In the genomic region with DNA sequence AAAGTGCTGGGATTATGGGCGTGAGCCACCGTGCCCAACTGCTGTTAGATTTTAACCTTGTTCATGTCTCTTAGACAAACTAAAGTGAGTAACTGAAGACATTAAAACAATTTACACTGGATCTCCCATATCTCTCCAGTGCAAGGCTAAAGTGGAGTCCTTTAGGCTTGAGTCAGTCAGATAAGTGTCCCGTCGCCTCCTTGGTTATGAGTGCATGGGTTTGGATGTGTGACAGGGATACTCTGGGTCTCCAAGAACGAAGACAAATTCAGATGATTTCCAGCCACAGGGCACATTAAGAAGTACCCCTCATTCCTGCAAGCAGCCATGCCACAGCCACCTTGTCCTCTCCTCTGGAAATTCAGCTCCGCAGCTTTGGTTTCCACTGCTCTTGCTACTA, we compare ENCODE assay signal across 26 cellular contexts.
DNase-seq lines count a peak whose midpoint lies in the region; ATAC-seq, FAIRE-seq and TF ChIP-seq lines count a peak whose summit lies in the region.
"Had no signal": no experiment of that assay in that cellular context is flagged by ENCODE, and none has a peak within 500 bp of the region (broad histone marks: within the 10 kb centered on the region; RNA-seq: fewer than 3 reads in every experiment).

No MANE protein-coding gene starts in this region.

- intact Hi-C loops in K562 (cut with micrococcal nuclease): loop anchor here (10.0 kb wide), 1 partner anchor 117 kb away; no protein-coding TSS in a partner anchor
- intact Hi-C loops in spleen (cut with DNase I; ENCODE audit: low total_unique reads): no loop called here

- H3K79me2 ChIP-seq in OCI-LY3 (ENCODE audit: low read length) (no peaks in the 10 kb centered on the region), K562 (ENCODE audit: control insufficient read depth, insufficient read depth, low read length) (no peaks in the 10 kb centered on the region), smooth muscle cell (ENCODE audit: low read depth) (no peaks in the 10 kb centered on the region)

- TF ChIP-seq CTCF in OCI-LY3 (IDR thresholded peaks at IDR 0.05; ENCODE audit: low read depth, low read length) (no peak), K562 (IDR thresholded peaks at IDR 0.05 in 2 of 3, conservative IDR thresholded peaks at IDR 0.05 in 1 of 3; ENCODE audit: insufficient read depth in 2 of 3, low read depth in 1 of 3, low read length in 3 of 3) (no peak), smooth muscle cell (IDR thresholded peaks at IDR 0.05; ENCODE audit: borderline replicate concordance, insufficient read depth, poor library complexity, severe bottlenecking) (no peak), spleen (IDR thresholded peaks at IDR 0.05 in 8 of 11, conservative IDR thresholded peaks at IDR 0.05 in 3 of 11) (no peak), tibial nerve (IDR thresholded peaks at IDR 0.05) (no peak)

- H3K4me3 ChIP-seq in BLaER1 treated with 17β-estradiol and CSF1 and Interleukin-3, amounts not matched to agents 10 nM and 100 nM: no peak overlapping the region; a peak in 1 of 20 replicates
- H3K4me3 ChIP-seq in OCI-LY3 (ENCODE audit: low read length) (peak overlapping the region; percentile 42), K562 (no peak overlapping the region), smooth muscle cell (no peak overlapping the region), spleen (no peak overlapping the region), tibial nerve (no peak overlapping the region)
- H3K4me3 ChIP-seq: gastroesophageal sphincter, SJCRH30, stomach had no signal

- TF ChIP-seq POLR2A in K562 (conservative IDR thresholded peaks at IDR 0.05) (no peak), spleen (IDR thresholded peaks at IDR 0.05) (no peak), tibial nerve (IDR thresholded peaks at IDR 0.05) (no peak)

- H3K9me3 ChIP-seq in BLaER1 treated with 17β-estradiol and CSF1 and Interleukin-3, amounts not matched to agents 10 nM and 100 nM (replicated peaks in 1 of 11): peaks cover 0 to 16% (median 7%) of the 10 kb centered on the region in 11 experiments; a peak in 8 of 22 replicates
- H3K9me3 ChIP-seq in OCI-LY3 (ENCODE audit: insufficient read depth, low read length) (no peaks in the 10 kb centered on the region), K562 (replicated peaks; ENCODE audit: control insufficient read depth, insufficient read depth, low read depth, low read length) (peaks cover 8% of the 10 kb centered on the region), smooth muscle cell (replicated peaks; ENCODE audit: low read depth) (no peaks in the 10 kb centered on the region), spleen (peaks cover 0 to 14% (median 9%) of the 10 kb centered on the region in 8 donors), tibial nerve (peaks cover 0 to 8% (median 0%) of the 10 kb centered on the region in 4 donors)
- H3K9me3 ChIP-seq: gastroesophageal sphincter, SJCRH30 had no signal

- peak; percentile 52 for ATAC-seq in K562
- ATAC-seq: activated CD4-positive, alpha-beta T cell treated with anti-CD3 and anti-CD28 coated beads for 36 hours; activated CD8-positive, alpha-beta T cell treated with anti-CD3 and anti-CD28 coated beads for 36 hours; gastroesophageal sphincter had no signal

- FAIRE-seq in K562 (lab: Jason Lieb, UNC): peak; percentile 71
- FAIRE-seq: endothelial cell of umbilical vein, GM19239 had no signal

- H4K20me1 ChIP-seq in BLaER1 treated with 17β-estradiol and CSF1 and Interleukin-3, amounts not matched to agents 10 nM and 100 nM: peaks cover 0 to 15% (median 0%) of the 10 kb centered on the region in 11 experiments; a peak in 4 of 22 replicates
- H4K20me1 ChIP-seq in OCI-LY3 (ENCODE audit: insufficient read depth, low read length) (no peaks in the 10 kb centered on the region), K562 (replicated peaks; ENCODE audit: control insufficient read depth, insufficient read depth, low read length) (no peaks in the 10 kb centered on the region), smooth muscle cell (ENCODE audit: low read depth) (no peaks in the 10 kb centered on the region)

- WGBS in K562 (ENCODE audit: insufficient coverage, low coverage, missing lambda C conversion rate): 21% methylated on average over 6 of the region's 6 CpGs
- WGBS in smooth muscle cell (ENCODE audit: low lambda C conversion rate): 41% methylated on average over 6 of the region's 6 CpGs
- WGBS in spleen, 5 donors: 53 to 95% (median 71%) methylated on average over 5 to 6 of the region's 6 CpGs
- WGBS in tibial nerve, 2 donors: 48 to 89% methylated on average over 6 of the region's 6 CpGs

- H3K27me3 ChIP-seq in BLaER1 treated with 17β-estradiol and CSF1 and Interleukin-3, amounts not matched to agents 10 nM and 100 nM: no peaks in the 10 kb centered on the region
- no peaks in the 10 kb centered on the region; the same call in 1 of the 2 replicates for H3K27me3 ChIP-seq in OCI-LY3 (ENCODE audit: low read depth, low read length)
- H3K27me3 ChIP-seq in K562 (ENCODE audit: control insufficient read depth in 2 of 2, insufficient read depth in 2 of 2, low read length in 2 of 2): no peaks in the 10 kb centered on the region
- H3K27me3 ChIP-seq in smooth muscle cell (ENCODE audit: low read depth): no peaks in the 10 kb centered on the region
- peaks cover 0 to 50% (median 0%) of the 10 kb centered on the region in 7 donors for H3K27me3 ChIP-seq in spleen (replicated peaks in 1 of 7)
- H3K27me3 ChIP-seq in tibial nerve: no peaks in the 10 kb centered on the region
- H3K27me3 ChIP-seq: brain microvascular endothelial cell, SJCRH30 had no signal

- no TSS peak for BruUV-seq in K562 (replicated peaks; lab: Mats Ljungman, UMichigan)

- no peak overlapping the region for H2AFZ ChIP-seq in OCI-LY3 (ENCODE audit: low read depth, low read length)
- peak overlapping the region; percentile 33; the same call in 1 of the 2 replicates for H2AFZ ChIP-seq in K562 (ENCODE audit: low read depth, low read length)
- no peak overlapping the region for H2AFZ ChIP-seq in smooth muscle cell (ENCODE audit: low read depth)

- peak overlapping the region in 4 of 11 experiments; percentile 29 to 68 (median 52); a peak in 5 of 22 replicates for H3K27ac ChIP-seq in BLaER1 treated with 17β-estradiol and CSF1 and Interleukin-3, amounts not matched to agents 10 nM and 100 nM
- H3K27ac ChIP-seq in OCI-LY3 (ENCODE audit: low read length) (no peak overlapping the region), K562 (ENCODE audit: extremely low read depth, low read depth, low read length) (no peak overlapping the region), smooth muscle cell (ENCODE audit: low read depth) (peak overlapping the region; percentile 95), spleen (no peak overlapping the region), tibial nerve (no peak overlapping the region)
- H3K27ac ChIP-seq: brain microvascular endothelial cell, gastroesophageal sphincter, KMS-11, SJCRH30, stomach had no signal

- H3K9ac ChIP-seq in BLaER1 treated with 17β-estradiol and CSF1 and Interleukin-3, amounts not matched to agents 10 nM and 100 nM: peak overlapping the region in 1 of 11 experiments; percentile 55; a peak in 2 of 22 replicates
- H3K9ac ChIP-seq in OCI-LY3 (ENCODE audit: low read length) (no peak overlapping the region), K562 (ENCODE audit: insufficient read depth in 1 of 2, low read depth in 2 of 2, low read length in 2 of 2) (peak overlapping the region in 1 of 2 experiments; percentile 33; a peak in 1 of 4 replicates), smooth muscle cell (ENCODE audit: low read depth) (peak overlapping the region; percentile 16)
- H3K9ac ChIP-seq: KMS-11 had no signal

- H3K36me3 ChIP-seq in BLaER1 treated with 17β-estradiol and CSF1 and Interleukin-3, amounts not matched to agents 10 nM and 100 nM: no peaks in the 10 kb centered on the region
- H3K36me3 ChIP-seq in OCI-LY3 (replicated peaks; ENCODE audit: low read depth, low read length): no peaks in the 10 kb centered on the region
- H3K36me3 ChIP-seq in K562 (ENCODE audit: control insufficient read depth, insufficient read depth, low read length): no peaks in the 10 kb centered on the region
- no peaks in the 10 kb centered on the region for H3K36me3 ChIP-seq in smooth muscle cell (ENCODE audit: low read depth)
- no peaks in the 10 kb centered on the region for H3K36me3 ChIP-seq in spleen
- no peaks in the 10 kb centered on the region for H3K36me3 ChIP-seq in tibial nerve
- H3K36me3 ChIP-seq: brain microvascular endothelial cell, gastroesophageal sphincter, SJCRH30, stomach had no signal

- DNase-seq in K562 (ENCODE audit: extremely low read depth in 1 of 4, low spot score in 3 of 4) (no peak), smooth muscle cell (lab: John Stamatoyannopoulos, UW; ENCODE audit: unreplicated experiment) (no peak), NCI-H82 (lab: John Stamatoyannopoulos, UW) (no peak), spleen (no peak), tibial nerve (ENCODE audit: low spot score in 2 of 2) (no peak)
- DNase-seq: activated CD4-positive, alpha-beta T cell treated with anti-CD3 and anti-CD28 coated beads for 36 hours; activated CD8-positive, alpha-beta memory T cell treated with anti-CD3 and anti-CD28 coated beads, Interleukin-2, amount 50 U/mL, for 48 hours; activated CD8-positive, alpha-beta T cell treated with anti-CD3 and anti-CD28 coated beads for 36 hours; activated naive CD4-positive, alpha-beta T cell treated with Interleukin-2 at 50 U/mL for 16 hours; brain microvascular endothelial cell; CD4-positive, CD25-positive, alpha-beta regulatory T cell; DMS79 treated with DMSO at 0.1 percent for 48 hours; H7; left cardiac atrium; NCI-H2029 treated with DMSO at 0.1 percent for 48 hours; NCI-H524 treated with DMSO at 0.1 percent for 48 hours; stimulated activated CD8-positive, alpha-beta memory T cell treated with anti-CD3 and anti-CD28 coated beads, Interleukin-4, amount 100 ng/mL, for 48 hours; stomach; trophoblast cell had no signal

- in situ Hi-C loops in K562 (cut with MboI): loop anchor here (25.0 kb wide), 1 partner anchor 204 kb away; a partner anchor contains a TSS

- POLR2A ChIA-PET in K562 (lab: Yijun Ruan, JAX): interaction anchor here (0.9 kb wide), 1 partner anchor 10 kb away, joined by 5 read pairs; no protein-coding TSS in a partner anchor

- no peak for TF ChIP-seq RAD21 in K562 (CRISPR knock-in tag; conservative IDR thresholded peaks at IDR 0.05 in 1 of 2, IDR thresholded peaks at IDR 0.05 in 1 of 2)

- no peaks in the 10 kb centered on the region for H3K9me1 ChIP-seq in K562 (ENCODE audit: control insufficient read depth, insufficient read depth, low read length)

- TF ChIP-seq EP300 in K562 (IDR thresholded peaks at IDR 0.05; ENCODE audit: low read length): no peak
- no peak for TF ChIP-seq EP300 in tibial nerve (IDR thresholded peaks at IDR 0.05)

- H3K4me1 ChIP-seq in BLaER1 treated with 17β-estradiol and CSF1 and Interleukin-3, amounts not matched to agents 10 nM and 100 nM: peaks cover 17 to 47% (median 26%) of the 10 kb centered on the region in 10 experiments
- H3K4me1 ChIP-seq in OCI-LY3 (ENCODE audit: low read length): peaks cover 18% of the 10 kb centered on the region
- H3K4me1 ChIP-seq in K562 (replicated peaks in 1 of 2; ENCODE audit: control insufficient read depth in 2 of 2, insufficient read depth in 2 of 2, low read length in 2 of 2): peaks cover 12 to 14% of the 10 kb centered on the region in 2 experiments; a peak in 3 of 5 replicates
- peaks cover 7% of the 10 kb centered on the region for H3K4me1 ChIP-seq in smooth muscle cell (ENCODE audit: low read depth)
- H3K4me1 ChIP-seq in spleen: peaks cover 0 to 26% (median 13%) of the 10 kb centered on the region in 6 donors
- peaks cover 0 to 14% (median 0%) of the 10 kb centered on the region in 4 donors for H3K4me1 ChIP-seq in tibial nerve

- H3K4me2 ChIP-seq in BLaER1 treated with 17β-estradiol and CSF1 and Interleukin-3, amounts not matched to agents 10 nM and 100 nM: peak overlapping the region; percentile 56 to 88 (median 71)
- H3K4me2 ChIP-seq in OCI-LY3 (ENCODE audit: low read length) (peak overlapping the region; percentile 78), K562 (ENCODE audit: insufficient read depth, low read length) (no peak overlapping the region), smooth muscle cell (peak overlapping the region; percentile 77)
- H3K4me2 ChIP-seq: KMS-11 had no signal

- CTCF ChIA-PET in K562 (lab: Yijun Ruan, JAX; ENCODE audit: low intra/inter-chr PET ratio): no interaction called here

- peaks cover 18% of the 10 kb centered on the region for H3F3A ChIP-seq in smooth muscle cell (ENCODE audit: low read depth)
